In genomic region chr15:81271761-81272644, GRCh38 we compare ENCODE assay signal across 22 cellular contexts. TPM values are rescaled to one million over a fixed set of nuclear protein-coding genes. Genes with fewer than 3 reads are reported as not detected.
DNase-seq lines count a peak whose midpoint lies in the region; ATAC-seq and TF ChIP-seq lines count a peak whose summit lies in the region.
"Had no signal": no experiment of that assay in that cellular context is flagged by ENCODE, and none has a peak within 500 bp of the region (broad histone marks: within the 10 kb centered on the region; RNA-seq: fewer than 3 reads in every experiment).

No MANE protein-coding gene starts in this region.

- H2AFZ ChIP-seq in neural progenitor cell (replicated peaks) = no peak overlapping the region

- H3K27ac Mint-ChIP-seq in neural progenitor cell = no peak overlapping the region

- no peaks in the 10 kb centered on the region for H3K79me2 ChIP-seq in neural progenitor cell (ENCODE audit: low read depth)

- H4K20me1 ChIP-seq in neural progenitor cell (ENCODE audit: low read depth) = no peaks in the 10 kb centered on the region
- H4K20me1 ChIP-seq: BLaER1 had no signal

- DNase-seq in NCI-H146 (lab: John Stamatoyannopoulos, UW) = peak; percentile 7
- DNase-seq in NCI-H146 treated with DMSO at 0.1 percent for 48 hours (lab: John Stamatoyannopoulos, UW; ENCODE audit: unreplicated experiment) = no peak
- peak; percentile 9 for DNase-seq in COLO668 (lab: John Stamatoyannopoulos, UW; ENCODE audit: unreplicated experiment)
- DNase-seq in body of pancreas = peak in 1 of 4 donors; percentile 52
- no peak for DNase-seq in neural progenitor cell (ENCODE audit: low spot score)
- no peak for DNase-seq in erythroblast (lab: John Stamatoyannopoulos, UW)
- no peak for DNase-seq in GM10266 (ENCODE audit: extremely low spot score)
- no peak for DNase-seq in suprapubic skin (ENCODE audit: low spot score in 2 of 2)
- DNase-seq: 8988T; CD4-positive, CD25-positive, alpha-beta regulatory T cell; EL; GF-D8; NCI-H1048; NCI-H1417; NCI-H187; NCI-H446; NCI-H526; NCI-H82; SHP77 treated with DMSO at 0.1 percent for 48 hours had no signal

- H3K4me1 Mint-ChIP-seq in neural progenitor cell = peaks cover 15% of the 10 kb centered on the region

- H3K36me3 Mint-ChIP-seq in neural progenitor cell = no peaks in the 10 kb centered on the region
- H3K36me3 Mint-ChIP-seq: CD4-positive, CD25-positive, alpha-beta regulatory T cell had no signal

- H3K4me3 ChIP-seq in body of pancreas (no peak overlapping the region), neural progenitor cell (no peak overlapping the region), suprapubic skin (no peak overlapping the region)
- H3K4me3 ChIP-seq: BLaER1 had no signal

- H3K9me3 ChIP-seq in body of pancreas (no peaks in the 10 kb centered on the region), neural progenitor cell (ENCODE audit: low read depth) (no peaks in the 10 kb centered on the region), suprapubic skin (no peaks in the 10 kb centered on the region)

- WGBS in body of pancreas, 2 donors = 67 to 75% methylated on average over 7 to 12 of the region's 12 CpGs
- WGBS in suprapubic skin = 78% methylated on average over 7 of the region's 12 CpGs

- no peak overlapping the region for H3K27ac ChIP-seq in body of pancreas
- H3K27ac ChIP-seq in neural progenitor cell = no peak overlapping the region
- no peak overlapping the region for H3K27ac ChIP-seq in suprapubic skin
- H3K27ac ChIP-seq: BLaER1, HL-60 had no signal

- H3K4me2 ChIP-seq in neural progenitor cell = peak overlapping the region; percentile 69

- H3K36me3 ChIP-seq in body of pancreas (replicated peaks in 1 of 2; ENCODE audit: insufficient read depth in 1 of 2, low read depth in 2 of 2) (no peaks in the 10 kb centered on the region), neural progenitor cell (no peaks in the 10 kb centered on the region), suprapubic skin (no peaks in the 10 kb centered on the region)
- H3K36me3 ChIP-seq: BLaER1 had no signal

- H3K27me3 ChIP-seq in body of pancreas (no peaks in the 10 kb centered on the region), neural progenitor cell (no peaks in the 10 kb centered on the region), suprapubic skin (no peaks in the 10 kb centered on the region)
- H3K27me3 ChIP-seq: BLaER1 had no signal

- peaks cover 6% of the 10 kb centered on the region for H3K9me3 Mint-ChIP-seq in neural progenitor cell

- intact Hi-C loops in body of pancreas (cut with DNase I) = loop anchor here (5.0 kb wide), 1 partner anchor 130 kb away; no protein-coding TSS in a partner anchor

- no peak for TF ChIP-seq CTCF in body of pancreas (IDR thresholded peaks at IDR 0.05)
- TF ChIP-seq CTCF in neural progenitor cell (IDR thresholded peaks at IDR 0.05) = no peak
- no peak for TF ChIP-seq CTCF in GM10266 (IDR thresholded peaks at IDR 0.05; ENCODE audit: control insufficient read depth, insufficient read depth, low read depth, missing control alignments)
- TF ChIP-seq CTCF in suprapubic skin (IDR thresholded peaks at IDR 0.05) = no peak

- H3F3A ChIP-seq in neural progenitor cell (ENCODE audit: low read depth) = peaks cover 4% of the 10 kb centered on the region

- H3K4me3 Mint-ChIP-seq in neural progenitor cell = no peak overlapping the region
- H3K4me3 Mint-ChIP-seq: CD4-positive, CD25-positive, alpha-beta regulatory T cell had no signal

- H3K27me3 Mint-ChIP-seq in neural progenitor cell (ENCODE audit: insufficient read depth, low read depth) = peaks cover 8% of the 10 kb centered on the region
- H3K27me3 Mint-ChIP-seq: CD4-positive, CD25-positive, alpha-beta regulatory T cell had no signal

- TF ChIP-seq POLR2A in body of pancreas (IDR thresholded peaks at IDR 0.05) = no peak
- TF ChIP-seq POLR2A in erythroblast (IDR thresholded peaks at IDR 0.05; ENCODE audit: low read length) = no peak
- no peak for TF ChIP-seq POLR2A in suprapubic skin (IDR thresholded peaks at IDR 0.05)

- peaks cover 22% of the 10 kb centered on the region for H3K4me1 ChIP-seq in body of pancreas
- H3K4me1 ChIP-seq in neural progenitor cell = peaks cover 28% of the 10 kb centered on the region
- H3K4me1 ChIP-seq in suprapubic skin = peaks cover 9% of the 10 kb centered on the region

- ATAC-seq in body of pancreas = peak; percentile 19
- ATAC-seq: Panc1 had no signal

- H3K9ac ChIP-seq in neural progenitor cell = no peak overlapping the region
- H3K9ac ChIP-seq: BLaER1 had no signal

- TF ChIP-seq EP300 in suprapubic skin (IDR thresholded peaks at IDR 0.05) = no peak

RNA-seq across cellular contexts. Expression of gene STARD5, which starts 51.9 kb away (rescaled TPM):
- total RNA-seq in body of pancreas = 1 to 10 TPM; 1.3 to 9.6 TPM
- total RNA-seq in neural progenitor cell (ENCODE audit: low replicate concordance) = 7.2 and 8.5 TPM in 2 replicates
- 10 to 100 TPM; 54.6 to 88.2 (median 67.4) TPM for total RNA-seq in suprapubic skin

Comparison
In these comparisons a context has a peak if more than half of its experiments do, and no peak if none do; other contexts are left out.
1. DNase-seq: peak in NCI-H146 (single experiment) and COLO668 (single experiment); none in NCI-H146 treated with DMSO at 0.1 percent for 48 hours (single experiment), neural progenitor cell (single experiment), erythroblast (0 of 2), GM10266 (single experiment) and suprapubic skin (0 of 2).